In genomic region chr10:26839966-26840627, GRCh38 we compare ENCODE assay signal across 12 cellular contexts. TPM values are rescaled to one million over a fixed set of nuclear protein-coding genes. Genes with fewer than 3 reads are reported as not detected.
DNase-seq lines count a peak whose midpoint lies in the region; ATAC-seq, FAIRE-seq and TF ChIP-seq lines count a peak whose summit lies in the region.
"Had no signal": no experiment of that assay in that cellular context is flagged by ENCODE, and none has a peak within 500 bp of the region (broad histone marks: within the 10 kb centered on the region; RNA-seq: fewer than 3 reads in every experiment).

No MANE protein-coding gene starts in this region.

- H3K36me3 ChIP-seq in MM.1S (replicated peaks; ENCODE audit: insufficient read depth, low read length) (no peaks in the 10 kb centered on the region; the same call in 1 of the 2 replicates), K562 (ENCODE audit: control insufficient read depth, insufficient read depth, low read length) (peaks cover 2% of the 10 kb centered on the region; the same call in 1 of the 3 replicates)

- no peaks in the 10 kb centered on the region for H3K9me2 ChIP-seq in MM.1S (replicated peaks; ENCODE audit: insufficient read depth, low read length)

- H3K9me3 Mint-ChIP-seq in activated naive CD4-positive, alpha-beta T cell treated with anti-CD3 and anti-CD28 coated beads, Interleukin-2, amount 50 U/mL, for 24 hours: no peaks in the 10 kb centered on the region
- H3K9me3 Mint-ChIP-seq in activated naive CD4-positive, alpha-beta T cell treated with anti-CD3 and anti-CD28 coated beads for 36 hours: peaks cover 5% of the 10 kb centered on the region
- H3K9me3 Mint-ChIP-seq in stimulated activated effector memory CD8-positive, alpha-beta T cell treated with anti-CD3 and anti-CD28 coated beads, Interleukin-12 subunit alpha, Interleukin-12 subunit beta, amount 100 ng/mL, for 72 hours: no peaks in the 10 kb centered on the region

- H3K9me3 ChIP-seq in MM.1S (replicated peaks; ENCODE audit: insufficient read depth, low read length) (no peaks in the 10 kb centered on the region), K562 (replicated peaks; ENCODE audit: control insufficient read depth, insufficient read depth, low read depth, low read length) (no peaks in the 10 kb centered on the region)

- no peak for FAIRE-seq in K562 (lab: Jason Lieb, UNC)

- WGBS in K562 (ENCODE audit: insufficient coverage, low coverage, missing lambda C conversion rate): 40% methylated on average over 3 of the region's 3 CpGs

- no peak for TF ChIP-seq RAD21 in K562 (CRISPR knock-in tag; conservative IDR thresholded peaks at IDR 0.05 in 1 of 2, IDR thresholded peaks at IDR 0.05 in 1 of 2)

- H3K4me1 Mint-ChIP-seq in activated naive CD4-positive, alpha-beta T cell treated with anti-CD3 and anti-CD28 coated beads, Interleukin-2, amount 50 U/mL, for 24 hours: peaks cover 77% of the 10 kb centered on the region
- peaks cover 64% of the 10 kb centered on the region for H3K4me1 Mint-ChIP-seq in activated naive CD4-positive, alpha-beta T cell treated with anti-CD3 and anti-CD28 coated beads for 36 hours (ENCODE audit: low read depth)
- peaks cover 67% of the 10 kb centered on the region for H3K4me1 Mint-ChIP-seq in stimulated activated effector memory CD8-positive, alpha-beta T cell treated with anti-CD3 and anti-CD28 coated beads, Interleukin-12 subunit alpha, Interleukin-12 subunit beta, amount 100 ng/mL, for 72 hours

- DNase-seq in activated naive CD4-positive, alpha-beta T cell treated with anti-CD3 and anti-CD28 coated beads for 36 hours: no peak
- DNase-seq in MM.1S (peak; percentile 35), K562 (ENCODE audit: extremely low read depth in 1 of 4, low spot score in 3 of 4) (no peak)
- no peak for DNase-seq in stimulated activated effector memory CD8-positive, alpha-beta T cell treated with anti-CD3 and anti-CD28 coated beads, Interleukin-12 subunit alpha, Interleukin-12 subunit beta, amount 100 ng/mL, for 72 hours (ENCODE audit: low spot score in 2 of 2)
- DNase-seq in activated naive CD4-positive, alpha-beta T cell (lab: John Stamatoyannopoulos, UW): no peak
- DNase-seq: activated CD4-positive, alpha-beta T cell treated with anti-CD3 and anti-CD28 coated beads for 4 hours; anterior cingulate cortex; NCI-H345 had no signal

- BruUV-seq in K562 (replicated peaks; lab: Mats Ljungman, UMichigan): no TSS peak

- H3K4me3 Mint-ChIP-seq in activated naive CD4-positive, alpha-beta T cell treated with anti-CD3 and anti-CD28 coated beads, Interleukin-2, amount 50 U/mL, for 24 hours: no peak overlapping the region
- no peak overlapping the region for H3K4me3 Mint-ChIP-seq in activated naive CD4-positive, alpha-beta T cell treated with anti-CD3 and anti-CD28 coated beads for 36 hours
- H3K4me3 Mint-ChIP-seq in stimulated activated effector memory CD8-positive, alpha-beta T cell treated with anti-CD3 and anti-CD28 coated beads, Interleukin-12 subunit alpha, Interleukin-12 subunit beta, amount 100 ng/mL, for 72 hours: no peak overlapping the region

- peak overlapping the region; percentile 12; the same call in 1 of the 2 replicates for H3K4me3 ChIP-seq in MM.1S (ENCODE audit: low read length)
- no peak overlapping the region for H3K4me3 ChIP-seq in K562

- CTCF ChIA-PET in activated naive CD4-positive, alpha-beta T cell treated with anti-CD3 and anti-CD28 coated beads for 36 hours (lab: Charles Lee): no interaction called here
- CTCF ChIA-PET in K562 (lab: Yijun Ruan, JAX; ENCODE audit: low intra/inter-chr PET ratio): no interaction called here

- POLR2A ChIA-PET in K562 (lab: Yijun Ruan, JAX): interaction anchor here (1.5 kb wide), 1 partner anchor 42 kb away, joined by 3 read pairs; no protein-coding TSS in a partner anchor

- in situ Hi-C loops in K562 (cut with MboI): no loop called here

- no peaks in the 10 kb centered on the region for H3K27me3 Mint-ChIP-seq in activated naive CD4-positive, alpha-beta T cell treated with anti-CD3 and anti-CD28 coated beads, Interleukin-2, amount 50 U/mL, for 24 hours
- no peaks in the 10 kb centered on the region for H3K27me3 Mint-ChIP-seq in activated naive CD4-positive, alpha-beta T cell treated with anti-CD3 and anti-CD28 coated beads for 36 hours (ENCODE audit: low read depth)

- no peak overlapping the region for H3K9ac ChIP-seq in MM.1S (ENCODE audit: low read length)
- H3K9ac ChIP-seq in K562 (ENCODE audit: insufficient read depth in 1 of 2, low read depth in 2 of 2, low read length in 2 of 2): no peak overlapping the region
- H3K9ac ChIP-seq: parathyroid adenoma had no signal

- H2AFZ ChIP-seq in MM.1S (ENCODE audit: low read length) (no peak overlapping the region), K562 (ENCODE audit: low read depth, low read length) (no peak overlapping the region)
- H2AFZ ChIP-seq: parathyroid adenoma had no signal

- ATAC-seq in K562 (peak; percentile 28; the same call in 1 of the 3 replicates), HG02840 (IDR thresholded peaks at IDR 0.05; ENCODE audit: low FRiP score, unreplicated experiment) (no peak), GM18909 (IDR thresholded peaks at IDR 0.05; ENCODE audit: poor library complexity, unreplicated experiment) (no peak)
- peak; percentile 49 for ATAC-seq in stimulated activated effector memory CD8-positive, alpha-beta T cell treated with anti-CD3 and anti-CD28 coated beads, Interleukin-12 subunit alpha, Interleukin-12 subunit beta, amount 100 ng/mL, for 72 hours

- no peaks in the 10 kb centered on the region for H3K9me1 ChIP-seq in K562 (ENCODE audit: control insufficient read depth, insufficient read depth, low read length)

- no peak for TF ChIP-seq POLR2A in K562 (conservative IDR thresholded peaks at IDR 0.05)

- H3K36me3 Mint-ChIP-seq in activated naive CD4-positive, alpha-beta T cell treated with anti-CD3 and anti-CD28 coated beads, Interleukin-2, amount 50 U/mL, for 24 hours: peaks cover 22% of the 10 kb centered on the region
- H3K36me3 Mint-ChIP-seq in activated naive CD4-positive, alpha-beta T cell treated with anti-CD3 and anti-CD28 coated beads for 36 hours (ENCODE audit: low read depth): peaks cover 18% of the 10 kb centered on the region
- H3K36me3 Mint-ChIP-seq in stimulated activated effector memory CD8-positive, alpha-beta T cell treated with anti-CD3 and anti-CD28 coated beads, Interleukin-12 subunit alpha, Interleukin-12 subunit beta, amount 100 ng/mL, for 72 hours: peaks cover 8% of the 10 kb centered on the region

- H3K27ac ChIP-seq in MM.1S (ENCODE audit: low read length): peak overlapping the region; percentile 85; the same call in 1 of the 2 replicates
- no peak overlapping the region for H3K27ac ChIP-seq in K562 (ENCODE audit: extremely low read depth, low read depth, low read length)
- H3K27ac ChIP-seq: parathyroid adenoma had no signal

- H3K79me2 ChIP-seq in MM.1S (ENCODE audit: low read length) (peaks cover 94% of the 10 kb centered on the region), K562 (ENCODE audit: control insufficient read depth, insufficient read depth, low read length) (peaks cover 84% of the 10 kb centered on the region)

- no peaks in the 10 kb centered on the region for H4K20me1 ChIP-seq in MM.1S (ENCODE audit: insufficient read depth, low read length)
- peaks cover 8% of the 10 kb centered on the region for H4K20me1 ChIP-seq in K562 (replicated peaks; ENCODE audit: control insufficient read depth, insufficient read depth, low read length)

- peak overlapping the region; percentile 68 for H3K27ac Mint-ChIP-seq in activated naive CD4-positive, alpha-beta T cell treated with anti-CD3 and anti-CD28 coated beads, Interleukin-2, amount 50 U/mL, for 24 hours
- no peak overlapping the region for H3K27ac Mint-ChIP-seq in activated naive CD4-positive, alpha-beta T cell treated with anti-CD3 and anti-CD28 coated beads for 36 hours
- peak overlapping the region; percentile 27 for H3K27ac Mint-ChIP-seq in stimulated activated effector memory CD8-positive, alpha-beta T cell treated with anti-CD3 and anti-CD28 coated beads, Interleukin-12 subunit alpha, Interleukin-12 subunit beta, amount 100 ng/mL, for 72 hours

- H3K4me1 ChIP-seq in MM.1S (ENCODE audit: low read length) (peaks cover 60% of the 10 kb centered on the region), K562 (replicated peaks in 1 of 2; ENCODE audit: control insufficient read depth in 2 of 2, insufficient read depth in 2 of 2, low read length in 2 of 2) (peaks cover 0 to 11% of the 10 kb centered on the region in 2 experiments; a peak in 3 of 5 replicates)

- intact Hi-C loops in activated naive CD4-positive, alpha-beta T cell treated with anti-CD3 and anti-CD28 coated beads for 36 hours (cut with micrococcal nuclease): loop anchor here (1.0 kb wide), 2 partner anchors 20 to 34 kb away; partner anchors contain the start of gene ABI1
- intact Hi-C loops in K562 (cut with micrococcal nuclease): no loop called here

- no peak for TF ChIP-seq EP300 in K562 (IDR thresholded peaks at IDR 0.05; ENCODE audit: low read length)

- TF ChIP-seq CTCF in MM.1S (IDR thresholded peaks at IDR 0.05; ENCODE audit: low read length): no peak
- no peak for TF ChIP-seq CTCF in K562 (IDR thresholded peaks at IDR 0.05 in 2 of 3, conservative IDR thresholded peaks at IDR 0.05 in 1 of 3; ENCODE audit: insufficient read depth in 2 of 3, low read depth in 1 of 3, low read length in 3 of 3)

- H3K4me2 ChIP-seq in MM.1S (ENCODE audit: low read depth, low read length) (peak overlapping the region; percentile 50), K562 (ENCODE audit: insufficient read depth, low read length) (no peak overlapping the region)

- H3K27me3 ChIP-seq in MM.1S (replicated peaks; ENCODE audit: insufficient read depth, low read length) (no peaks in the 10 kb centered on the region), K562 (ENCODE audit: control insufficient read depth in 2 of 2, insufficient read depth in 2 of 2, low read length in 2 of 2) (no peaks in the 10 kb centered on the region)

- peaks cover 48% of the 10 kb centered on the region for H3F3A ChIP-seq in MM.1S (ENCODE audit: insufficient read depth, low read length)

RNA-seq across cellular contexts. Expression of gene ABI1, which starts 20.7 kb away (rescaled TPM):
- 10 to 100 TPM; 34.5 to 37.2 TPM for total RNA-seq in activated naive CD4-positive, alpha-beta T cell treated with anti-CD3 and anti-CD28 coated beads for 36 hours
- total RNA-seq in K562 (2011; cell fraction: chromatin; rRNA removed; ENCODE audit: low replicate concordance): 18.6 and 42.7 TPM in 2 replicates
- total RNA-seq in K562 (2011; cell fraction: nucleolus; rRNA removed): 9.8 and 10.5 TPM in 2 replicates
- 17.5 and 23.7 TPM in 2 replicates for total RNA-seq in K562 (2011; cell fraction: nucleoplasm; rRNA removed)
- total RNA-seq in K562 (2014; rRNA removed) (26.6 and 28.7 TPM in 2 replicates), K562 (2014; rRNA removed; fragmentation: Illumina TruSeq; extraction: Trizol) (39.0 and 46.8 TPM in 2 replicates), K562 (2015; rRNA removed; fragmentation: Illumina TruSeq; extraction: Trizol) (38.0 and 41.5 TPM in 2 replicates), K562 (2021) (32.4 and 35.0 TPM in 2 replicates)
- polyA plus RNA-seq in K562 (2011; rRNA removed) (37.8 and 47.3 TPM in 2 replicates), K562 (2014; fragmentation: Illumina TruSeq; extraction: Trizol) (40.6 and 48.2 TPM in 2 replicates), K562 (2014; fragmentation: Nextera tagmentation; extraction: Ambion mirVana) (10 to 100 TPM; 39.0 to 52.3 TPM), K562 (2014; rRNA removed) (22.1 and 23.8 TPM in 2 replicates)
- 25.1 and 32.8 TPM in 2 replicates for polyA plus RNA-seq in K562 (2011; cell fraction: cytosol; rRNA removed)
- 20.0 and 28.9 TPM in 2 replicates for polyA plus RNA-seq in K562 (2011; cell fraction: nucleus; rRNA removed)
- polyA plus RNA-seq in K562 (2012): 33.7 and 35.1 TPM in 2 replicates
- 42.7 and 51.0 TPM in 2 replicates for polyA minus RNA-seq in K562 (2011; rRNA and poly(A)+ RNA removed)
- 13.0 and 18.2 TPM in 2 replicates for polyA minus RNA-seq in K562 (2011; cell fraction: cytosol; rRNA and poly(A)+ RNA removed)
- polyA minus RNA-seq in K562 (2011; cell fraction: nucleus; rRNA and poly(A)+ RNA removed): 17.9 and 34.8 TPM in 2 replicates

Comparison
In these comparisons a context has a peak if more than half of its experiments do, and no peak if none do; other contexts are left out.
1. ATAC-seq: peak in K562 (single experiment) and stimulated activated effector memory CD8-positive, alpha-beta T cell treated with anti-CD3 and anti-CD28 coated beads, Interleukin-12 subunit alpha, Interleukin-12 subunit beta, amount 100 ng/mL, for 72 hours (single experiment); none in HG02840 (single experiment) and GM18909 (single experiment).